28 cellular contexts compared by ENCODE assay signal in genomic region chr18:13213036-13213795, GRCh38. TPM values are rescaled to one million over a fixed set of nuclear protein-coding genes. Genes with fewer than 3 reads are reported as not detected.
"Had no signal": no experiment of that assay in that cellular context is flagged by ENCODE, and none has a peak within 500 bp of the region (broad histone marks: within the 10 kb centered on the region; RNA-seq: fewer than 3 reads in every experiment).

No MANE protein-coding gene starts in this region.

- H3K4me3 Mint-ChIP-seq: IgD-negative memory B cell, T-cell had no signal

- H3K36me3 ChIP-seq: SJSA1 had no signal

- H3K4me2 ChIP-seq: KMS-11 had no signal

- H3K36me3 Mint-ChIP-seq: IgD-negative memory B cell, T-cell had no signal

- H3K9me3 Mint-ChIP-seq: IgD-negative memory B cell, T-cell had no signal

- H3K9me3 ChIP-seq: SJSA1 had no signal

- DNase-seq: MV-4-11, NCI-H1048, NCI-H1105 treated with DMSO at 0.1 percent for 48 hours, NCI-H1417 treated with DMSO at 0.1 percent for 48 hours, NCI-H146, NCI-H1694 treated with DMSO at 0.1 percent for 48 hours, NCI-H2029, NCI-H2081 treated with DMSO at 0.1 percent for 48 hours, NCI-H2171, NCI-H226, NCI-H446, NCI-H510A, NCI-H524 treated with DMSO at 0.1 percent for 48 hours, NCI-H69, NCI-H774, Right ventricle myocardium superior, RPMI8226, SIG-M5, SW 1271, T-cell had no signal

- H3K9ac ChIP-seq: KMS-11 had no signal

- ATAC-seq: K562, T-cell had no signal

- H3K27ac Mint-ChIP-seq: IgD-negative memory B cell, T-cell had no signal

- H3K4me3 ChIP-seq: K562, SJSA1, SK-N-MC had no signal

- H3K27ac ChIP-seq: KMS-11, SJSA1, SK-N-MC had no signal

RNA-seq across cellular contexts. Expression of gene LDLRAD4, which starts 5.3 kb away (rescaled TPM):
- total RNA-seq: HT1080, K562, LHCN-M2, MCF 10A had no signal
